1 cellular context compared by ENCODE assay signal in the genomic region with DNA sequence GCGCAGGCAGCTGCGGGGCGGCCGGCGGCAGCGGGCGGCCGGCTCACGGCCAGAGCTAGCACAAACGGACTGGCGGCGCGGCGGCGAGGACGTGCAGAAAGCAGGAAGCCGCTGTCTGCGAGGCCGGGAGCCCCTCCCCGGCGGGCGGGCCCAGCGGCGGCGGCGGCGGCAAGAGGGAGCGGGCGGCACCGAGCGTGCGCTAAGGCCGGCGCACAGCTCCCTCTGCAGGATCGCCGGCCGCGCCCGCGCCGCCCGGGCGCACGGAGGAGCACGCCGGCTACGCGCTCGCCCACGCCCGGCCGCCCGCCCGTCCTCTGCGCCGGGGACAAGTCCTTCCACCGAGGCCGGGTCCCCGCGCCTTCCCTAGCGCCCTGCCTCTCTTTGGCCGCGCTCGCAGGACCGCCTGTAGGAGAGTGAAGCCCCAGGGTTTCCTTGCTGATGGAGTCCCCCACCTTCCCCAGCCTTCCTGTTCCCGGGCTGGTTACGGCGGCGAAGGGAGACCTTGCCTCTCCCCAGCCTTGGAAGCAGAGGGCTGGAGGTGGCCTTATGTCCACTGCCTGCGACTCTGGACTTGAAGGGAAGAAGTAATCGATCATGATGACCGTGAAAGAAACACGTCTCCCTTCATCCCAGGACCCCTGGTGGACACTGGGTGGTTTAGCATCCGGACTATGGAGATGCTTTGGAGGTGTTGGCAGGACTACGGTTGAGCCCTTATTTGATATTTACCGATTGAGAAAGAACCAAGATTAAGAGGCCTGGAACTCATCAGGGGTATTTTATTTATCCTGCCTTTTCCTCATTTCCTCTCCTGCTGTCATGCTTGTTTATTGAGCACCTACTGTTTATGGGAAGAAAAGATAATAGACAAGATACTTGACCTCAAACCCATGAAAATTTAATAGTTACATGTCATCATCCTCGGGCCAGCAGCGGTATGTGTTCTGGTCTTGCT.
TF ChIP-seq lines count a peak whose summit lies in the region.

A gene (minus strand): TSS at position 102 of the 955 bp plus-strand sequence. CDS start 191 bp downstream, outside the sequence.

TF ChIP-seq in HepG2, 621 proteins besides CTCF, POLR2A, EP300 and RAD21 (continued from another document and continues in another):
- peak; percentile 27 for TF ChIP-seq ASH2L (IDR thresholded peaks at IDR 0.05; ENCODE audit: insufficient read length, low read depth, low read length)
- TF ChIP-seq, protein P1, sequence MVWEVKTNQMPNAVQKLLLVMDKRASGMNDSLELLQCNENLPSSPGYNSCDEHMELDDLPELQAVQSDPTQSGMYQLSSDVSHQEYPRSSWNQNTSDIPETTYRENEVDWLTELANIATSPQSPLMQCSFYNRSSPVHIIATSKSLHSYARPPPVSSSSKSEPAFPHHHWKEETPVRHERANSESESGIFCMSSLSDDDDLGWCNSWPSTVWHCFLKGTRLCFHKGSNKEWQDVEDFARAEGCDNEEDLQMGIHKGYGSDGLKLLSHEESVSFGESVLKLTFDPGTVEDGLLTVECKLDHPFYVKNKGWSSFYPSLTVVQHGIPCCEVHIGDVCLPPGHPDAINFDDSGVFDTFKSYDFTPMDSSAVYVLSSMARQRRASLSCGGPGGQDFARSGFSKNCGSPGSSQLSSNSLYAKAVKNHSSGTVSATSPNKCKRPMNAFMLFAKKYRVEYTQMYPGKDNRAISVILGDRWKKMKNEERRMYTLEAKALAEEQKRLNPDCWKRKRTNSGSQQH (CRISPR knock-in tag; IDR thresholded peaks at IDR 0.05; ENCODE audit: low read depth): no peak
- TF ChIP-seq ZNF230 (CRISPR knock-in tag; IDR thresholded peaks at IDR 0.05): no peak
- TF ChIP-seq GABPB1 (CRISPR knock-in tag; IDR thresholded peaks at IDR 0.05): peak; percentile 67
- TF ChIP-seq YEATS4 (CRISPR knock-in tag; IDR thresholded peaks at IDR 0.05; ENCODE audit: borderline replicate concordance): peak; percentile 58
- 0 out of 2 replicates have a peak, but pooled peaks have one; percentile 33 for TF ChIP-seq HOXA9 (CRISPR knock-in tag; IDR thresholded peaks at IDR 0.05; ENCODE audit: borderline replicate concordance)
- 0 out of 2 replicates have a peak, but pooled peaks have one; percentile 14 for TF ChIP-seq ZNF451 (CRISPR knock-in tag; IDR thresholded peaks at IDR 0.05)
- TF ChIP-seq, protein P2, sequence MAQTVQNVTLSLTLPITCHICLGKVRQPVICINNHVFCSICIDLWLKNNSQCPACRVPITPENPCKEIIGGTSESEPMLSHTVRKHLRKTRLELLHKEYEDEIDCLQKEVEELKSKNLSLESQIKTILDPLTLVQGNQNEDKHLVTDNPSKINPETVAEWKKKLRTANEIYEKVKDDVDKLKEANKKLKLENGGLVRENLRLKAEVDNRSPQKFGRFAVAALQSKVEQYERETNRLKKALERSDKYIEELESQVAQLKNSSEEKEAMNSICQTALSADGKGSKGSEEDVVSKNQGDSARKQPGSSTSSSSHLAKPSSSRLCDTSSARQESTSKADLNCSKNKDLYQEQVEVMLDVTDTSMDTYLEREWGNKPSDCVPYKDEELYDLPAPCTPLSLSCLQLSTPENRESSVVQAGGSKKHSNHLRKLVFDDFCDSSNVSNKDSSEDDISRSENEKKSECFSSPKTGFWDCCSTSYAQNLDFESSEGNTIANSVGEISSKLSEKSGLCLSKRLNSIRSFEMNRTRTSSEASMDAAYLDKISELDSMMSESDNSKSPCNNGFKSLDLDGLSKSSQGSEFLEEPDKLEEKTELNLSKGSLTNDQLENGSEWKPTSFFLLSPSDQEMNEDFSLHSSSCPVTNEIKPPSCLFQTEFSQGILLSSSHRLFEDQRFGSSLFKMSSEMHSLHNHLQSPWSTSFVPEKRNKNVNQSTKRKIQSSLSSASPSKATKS (CRISPR knock-in tag; IDR thresholded peaks at IDR 0.05): no peak; the same call in 1 of the 2 replicates
- TF ChIP-seq, protein P3, sequence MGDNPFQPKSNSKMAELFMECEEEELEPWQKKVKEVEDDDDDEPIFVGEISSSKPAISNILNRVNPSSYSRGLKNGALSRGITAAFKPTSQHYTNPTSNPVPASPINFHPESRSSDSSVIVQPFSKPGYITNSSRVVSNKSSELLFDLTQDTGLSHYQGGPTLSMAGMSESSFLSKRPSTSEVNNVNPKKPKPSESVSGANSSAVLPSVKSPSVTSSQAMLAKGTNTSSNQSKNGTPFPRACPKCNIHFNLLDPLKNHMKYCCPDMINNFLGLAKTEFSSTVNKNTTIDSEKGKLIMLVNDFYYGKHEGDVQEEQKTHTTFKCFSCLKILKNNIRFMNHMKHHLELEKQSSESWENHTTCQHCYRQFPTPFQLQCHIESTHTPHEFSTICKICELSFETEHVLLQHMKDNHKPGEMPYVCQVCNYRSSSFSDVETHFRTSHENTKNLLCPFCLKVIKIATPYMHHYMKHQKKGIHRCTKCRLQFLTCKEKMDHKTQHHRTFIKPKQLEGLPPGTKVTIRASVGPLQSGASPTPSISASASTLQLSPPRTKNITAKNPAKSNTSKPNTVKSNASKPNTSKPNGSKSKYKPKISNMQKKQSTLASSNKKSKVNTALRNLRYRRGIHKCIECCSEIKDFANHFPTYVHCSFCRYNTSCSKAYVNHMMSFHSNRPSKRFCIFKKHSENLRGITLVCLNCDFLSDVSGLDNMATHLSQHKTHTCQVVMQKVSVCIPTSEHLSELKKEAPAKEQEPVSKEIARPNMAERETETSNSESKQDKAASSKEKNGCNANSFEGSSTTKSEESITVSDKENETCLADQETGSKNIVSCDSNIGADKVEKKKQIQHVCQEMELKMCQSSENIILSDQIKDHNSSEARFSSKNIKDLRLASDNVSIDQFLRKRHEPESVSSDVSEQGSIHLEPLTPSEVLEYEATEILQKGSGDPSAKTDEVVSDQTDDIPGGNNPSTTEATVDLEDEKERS (CRISPR knock-in tag; IDR thresholded peaks at IDR 0.05): no peak
- TF ChIP-seq PHB2 (IDR thresholded peaks at IDR 0.05; ENCODE audit: partially characterized antibody): no peak
- peak; percentile 26; the same call in 1 of the 2 replicates for TF ChIP-seq FOSL2 (CRISPR knock-in tag; IDR thresholded peaks at IDR 0.05)
- TF ChIP-seq PHF8 (CRISPR knock-in tag; IDR thresholded peaks at IDR 0.05): peak; percentile 37; the same call in 1 of the 2 replicates
- TF ChIP-seq RBFOX2 (IDR thresholded peaks at IDR 0.05; ENCODE audit: low read depth, low read length): peak; percentile 78
- TF ChIP-seq, protein P4, sequence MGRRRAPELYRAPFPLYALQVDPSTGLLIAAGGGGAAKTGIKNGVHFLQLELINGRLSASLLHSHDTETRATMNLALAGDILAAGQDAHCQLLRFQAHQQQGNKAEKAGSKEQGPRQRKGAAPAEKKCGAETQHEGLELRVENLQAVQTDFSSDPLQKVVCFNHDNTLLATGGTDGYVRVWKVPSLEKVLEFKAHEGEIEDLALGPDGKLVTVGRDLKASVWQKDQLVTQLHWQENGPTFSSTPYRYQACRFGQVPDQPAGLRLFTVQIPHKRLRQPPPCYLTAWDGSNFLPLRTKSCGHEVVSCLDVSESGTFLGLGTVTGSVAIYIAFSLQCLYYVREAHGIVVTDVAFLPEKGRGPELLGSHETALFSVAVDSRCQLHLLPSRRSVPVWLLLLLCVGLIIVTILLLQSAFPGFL (CRISPR knock-in tag; IDR thresholded peaks at IDR 0.05): 0 out of 2 replicates have a peak, but pooled peaks have one; percentile 13
- no peak for TF ChIP-seq ZSCAN25 (CRISPR knock-in tag; IDR thresholded peaks at IDR 0.05)
- TF ChIP-seq ZFX (CRISPR knock-in tag; IDR thresholded peaks at IDR 0.05; ENCODE audit: low read depth): peak; percentile 54
- peak; percentile 70; the same call in 1 of the 3 replicates for TF ChIP-seq MXI1 (IDR thresholded peaks at IDR 0.05; ENCODE audit: borderline replicate concordance, low read depth, low read length)
- no peak for TF ChIP-seq ZNF572 (CRISPR knock-in tag; IDR thresholded peaks at IDR 0.05)
- TF ChIP-seq, protein P5, sequence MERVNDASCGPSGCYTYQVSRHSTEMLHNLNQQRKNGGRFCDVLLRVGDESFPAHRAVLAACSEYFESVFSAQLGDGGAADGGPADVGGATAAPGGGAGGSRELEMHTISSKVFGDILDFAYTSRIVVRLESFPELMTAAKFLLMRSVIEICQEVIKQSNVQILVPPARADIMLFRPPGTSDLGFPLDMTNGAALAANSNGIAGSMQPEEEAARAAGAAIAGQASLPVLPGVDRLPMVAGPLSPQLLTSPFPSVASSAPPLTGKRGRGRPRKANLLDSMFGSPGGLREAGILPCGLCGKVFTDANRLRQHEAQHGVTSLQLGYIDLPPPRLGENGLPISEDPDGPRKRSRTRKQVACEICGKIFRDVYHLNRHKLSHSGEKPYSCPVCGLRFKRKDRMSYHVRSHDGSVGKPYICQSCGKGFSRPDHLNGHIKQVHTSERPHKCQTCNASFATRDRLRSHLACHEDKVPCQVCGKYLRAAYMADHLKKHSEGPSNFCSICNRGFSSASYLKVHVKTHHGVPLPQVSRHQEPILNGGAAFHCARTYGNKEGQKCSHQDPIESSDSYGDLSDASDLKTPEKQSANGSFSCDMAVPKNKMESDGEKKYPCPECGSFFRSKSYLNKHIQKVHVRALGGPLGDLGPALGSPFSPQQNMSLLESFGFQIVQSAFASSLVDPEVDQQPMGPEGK (CRISPR knock-in tag; IDR thresholded peaks at IDR 0.05): 0 out of 2 replicates have a peak, but pooled peaks have one; percentile 12
- peak; percentile 75 for TF ChIP-seq YY1 (IDR thresholded peaks at IDR 0.05; ENCODE audit: insufficient read depth, insufficient replicate concordance, low read depth, low read length)
- TF ChIP-seq, protein P6, sequence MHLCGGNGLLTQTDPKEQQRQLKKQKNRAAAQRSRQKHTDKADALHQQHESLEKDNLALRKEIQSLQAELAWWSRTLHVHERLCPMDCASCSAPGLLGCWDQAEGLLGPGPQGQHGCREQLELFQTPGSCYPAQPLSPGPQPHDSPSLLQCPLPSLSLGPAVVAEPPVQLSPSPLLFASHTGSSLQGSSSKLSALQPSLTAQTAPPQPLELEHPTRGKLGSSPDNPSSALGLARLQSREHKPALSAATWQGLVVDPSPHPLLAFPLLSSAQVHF (CRISPR knock-in tag; IDR thresholded peaks at IDR 0.05): no peak
- TF ChIP-seq SMC3 (IDR thresholded peaks at IDR 0.05; ENCODE audit: low read length): peak; percentile 26; the same call in 1 of the 2 replicates
- TF ChIP-seq ZNF253 (CRISPR knock-in tag; IDR thresholded peaks at IDR 0.05; ENCODE audit: borderline replicate concordance): no peak
- TF ChIP-seq, protein P7, sequence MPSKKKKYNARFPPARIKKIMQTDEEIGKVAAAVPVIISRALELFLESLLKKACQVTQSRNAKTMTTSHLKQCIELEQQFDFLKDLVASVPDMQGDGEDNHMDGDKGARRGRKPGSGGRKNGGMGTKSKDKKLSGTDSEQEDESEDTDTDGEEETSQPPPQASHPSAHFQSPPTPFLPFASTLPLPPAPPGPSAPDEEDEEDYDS (CRISPR knock-in tag; IDR thresholded peaks at IDR 0.05): 0 out of 2 replicates have a peak, but pooled peaks have one; percentile 9
- TF ChIP-seq, protein P8, sequence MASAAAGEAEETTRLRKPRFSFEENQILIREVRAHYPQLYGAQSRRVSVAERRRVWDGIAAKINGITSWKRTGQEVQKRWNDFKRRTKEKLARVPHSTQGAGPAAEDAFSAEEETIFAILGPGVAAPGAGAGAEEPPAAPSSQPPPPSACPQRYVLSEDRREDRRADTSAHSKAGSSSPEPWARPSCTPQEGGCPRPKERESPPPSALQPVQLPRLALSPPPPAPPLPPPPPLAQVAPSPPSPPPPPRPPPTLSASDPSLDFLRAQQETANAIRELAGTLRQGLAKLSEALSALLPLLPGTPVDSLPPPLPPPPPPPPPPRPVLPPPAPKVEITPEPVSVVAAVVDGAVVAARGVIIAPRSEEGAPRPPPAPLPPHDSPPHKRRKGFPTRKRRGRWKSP (CRISPR knock-in tag; IDR thresholded peaks at IDR 0.05): peak; percentile 35; the same call in 1 of the 2 replicates
- TF ChIP-seq, protein P9, sequence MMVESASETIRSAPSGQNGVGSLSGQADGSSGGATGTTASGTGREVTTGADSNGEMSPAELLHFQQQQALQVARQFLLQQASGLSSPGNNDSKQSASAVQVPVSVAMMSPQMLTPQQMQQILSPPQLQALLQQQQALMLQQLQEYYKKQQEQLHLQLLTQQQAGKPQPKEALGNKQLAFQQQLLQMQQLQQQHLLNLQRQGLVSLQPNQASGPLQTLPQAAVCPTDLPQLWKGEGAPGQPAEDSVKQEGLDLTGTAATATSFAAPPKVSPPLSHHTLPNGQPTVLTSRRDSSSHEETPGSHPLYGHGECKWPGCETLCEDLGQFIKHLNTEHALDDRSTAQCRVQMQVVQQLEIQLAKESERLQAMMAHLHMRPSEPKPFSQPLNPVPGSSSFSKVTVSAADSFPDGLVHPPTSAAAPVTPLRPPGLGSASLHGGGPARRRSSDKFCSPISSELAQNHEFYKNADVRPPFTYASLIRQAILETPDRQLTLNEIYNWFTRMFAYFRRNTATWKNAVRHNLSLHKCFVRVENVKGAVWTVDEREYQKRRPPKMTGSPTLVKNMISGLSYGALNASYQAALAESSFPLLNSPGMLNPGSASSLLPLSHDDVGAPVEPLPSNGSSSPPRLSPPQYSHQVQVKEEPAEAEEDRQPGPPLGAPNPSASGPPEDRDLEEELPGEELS (CRISPR knock-in tag; IDR thresholded peaks at IDR 0.05): no peak
- peak; percentile 68; the same call in 1 of the 2 replicates for TF ChIP-seq ZNF777 (CRISPR knock-in tag; IDR thresholded peaks at IDR 0.05)
- TF ChIP-seq, protein P10, sequence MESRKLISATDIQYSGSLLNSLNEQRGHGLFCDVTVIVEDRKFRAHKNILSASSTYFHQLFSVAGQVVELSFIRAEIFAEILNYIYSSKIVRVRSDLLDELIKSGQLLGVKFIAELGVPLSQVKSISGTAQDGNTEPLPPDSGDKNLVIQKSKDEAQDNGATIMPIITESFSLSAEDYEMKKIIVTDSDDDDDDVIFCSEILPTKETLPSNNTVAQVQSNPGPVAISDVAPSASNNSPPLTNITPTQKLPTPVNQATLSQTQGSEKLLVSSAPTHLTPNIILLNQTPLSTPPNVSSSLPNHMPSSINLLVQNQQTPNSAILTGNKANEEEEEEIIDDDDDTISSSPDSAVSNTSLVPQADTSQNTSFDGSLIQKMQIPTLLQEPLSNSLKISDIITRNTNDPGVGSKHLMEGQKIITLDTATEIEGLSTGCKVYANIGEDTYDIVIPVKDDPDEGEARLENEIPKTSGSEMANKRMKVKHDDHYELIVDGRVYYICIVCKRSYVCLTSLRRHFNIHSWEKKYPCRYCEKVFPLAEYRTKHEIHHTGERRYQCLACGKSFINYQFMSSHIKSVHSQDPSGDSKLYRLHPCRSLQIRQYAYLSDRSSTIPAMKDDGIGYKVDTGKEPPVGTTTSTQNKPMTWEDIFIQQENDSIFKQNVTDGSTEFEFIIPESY (CRISPR knock-in tag; IDR thresholded peaks at IDR 0.05): no peak
- TF ChIP-seq ZNF749 (CRISPR knock-in tag; IDR thresholded peaks at IDR 0.05; ENCODE audit: borderline replicate concordance): no peak; the same call in 1 of the 2 replicates
- peak; percentile 49; the same call in 1 of the 2 replicates for TF ChIP-seq AHR (CRISPR knock-in tag; IDR thresholded peaks at IDR 0.05)
- TF ChIP-seq POLR2G (IDR thresholded peaks at IDR 0.05; ENCODE audit: low read depth, low read length): peak; percentile 74
- TF ChIP-seq, protein P11, sequence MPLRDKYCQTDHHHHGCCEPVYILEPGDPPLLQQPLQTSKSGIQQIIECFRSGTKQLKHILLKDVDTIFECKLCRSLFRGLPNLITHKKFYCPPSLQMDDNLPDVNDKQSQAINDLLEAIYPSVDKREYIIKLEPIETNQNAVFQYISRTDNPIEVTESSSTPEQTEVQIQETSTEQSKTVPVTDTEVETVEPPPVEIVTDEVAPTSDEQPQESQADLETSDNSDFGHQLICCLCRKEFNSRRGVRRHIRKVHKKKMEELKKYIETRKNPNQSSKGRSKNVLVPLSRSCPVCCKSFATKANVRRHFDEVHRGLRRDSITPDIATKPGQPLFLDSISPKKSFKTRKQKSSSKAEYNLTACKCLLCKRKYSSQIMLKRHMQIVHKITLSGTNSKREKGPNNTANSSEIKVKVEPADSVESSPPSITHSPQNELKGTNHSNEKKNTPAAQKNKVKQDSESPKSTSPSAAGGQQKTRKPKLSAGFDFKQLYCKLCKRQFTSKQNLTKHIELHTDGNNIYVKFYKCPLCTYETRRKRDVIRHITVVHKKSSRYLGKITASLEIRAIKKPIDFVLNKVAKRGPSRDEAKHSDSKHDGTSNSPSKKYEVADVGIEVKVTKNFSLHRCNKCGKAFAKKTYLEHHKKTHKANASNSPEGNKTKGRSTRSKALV (CRISPR knock-in tag; IDR thresholded peaks at IDR 0.05): peak; percentile 72; the same call in 1 of the 2 replicates
